Comparison of ENCODE assay signal across 11 cellular contexts in genomic region chr10:69479241-69479730, GRCh38. TPM values are rescaled to one million over a fixed set of nuclear protein-coding genes. Genes with fewer than 3 reads are reported as not detected.
DNase-seq lines count a peak whose midpoint lies in the region; ATAC-seq and TF ChIP-seq lines count a peak whose summit lies in the region.
"Had no signal": no experiment of that assay in that cellular context is flagged by ENCODE, and none has a peak within 500 bp of the region (broad histone marks: within the 10 kb centered on the region; RNA-seq: fewer than 3 reads in every experiment).

No MANE protein-coding gene starts in this region.

- H3K9ac ChIP-seq in BLaER1, result peak overlapping the region; percentile 64; the same call in 1 of the 2 replicates

- 20% methylated on average over 5 of the region's 5 CpGs for WGBS in esophagus muscularis mucosa

- TF ChIP-seq CTCF in esophagus muscularis mucosa (IDR thresholded peaks at IDR 0.05), result no peak
- TF ChIP-seq CTCF in osteoblast (IDR thresholded peaks at IDR 0.05; ENCODE audit: extremely low read depth, low read depth, low read length), result no peak

- H3K27ac ChIP-seq in BLaER1 (peak overlapping the region; percentile 80), esophagus muscularis mucosa (replicated peaks in 1 of 4) (peak overlapping the region; percentile 85 to 92 (median 90)), osteoblast (ENCODE audit: low read depth, low read length) (peak overlapping the region; percentile 21)

- no peak for ATAC-seq in GM21576 (IDR thresholded peaks at IDR 0.05; ENCODE audit: unreplicated experiment)
- ATAC-seq in GM21390 (IDR thresholded peaks at IDR 0.05; ENCODE audit: unreplicated experiment), result no peak
- ATAC-seq: stimulated activated naive B cell treated with anti-CD40 and anti-IgM and Interleukin-4, amounts not matched to agents 10 μg/mL and 1 μg/mL and 100 μg/mL, for 72 hours had no signal

- H3K27me3 Mint-ChIP-seq in activated T-helper 1 cell treated with anti-CD3 and anti-CD28 coated beads, Interleukin-12 subunit alpha, Interleukin-12 subunit beta, Interleukin-2, Interleukin-4 antibody, amounts not matched to agents 30 ng/mL and 10 ng/mL and 1 ng/mL, durations not matched to agents 14 hours and 24 hours and 36 hours (ENCODE audit: insufficient read depth), result peaks cover 7% of the 10 kb centered on the region
- H3K27me3 Mint-ChIP-seq: CD4-positive, alpha-beta T cell had no signal

- H3K4me3 Mint-ChIP-seq in activated T-helper 1 cell treated with anti-CD3 and anti-CD28 coated beads, Interleukin-12 subunit alpha, Interleukin-12 subunit beta, Interleukin-2, Interleukin-4 antibody, amounts not matched to agents 30 ng/mL and 10 ng/mL and 1 ng/mL, durations not matched to agents 14 hours and 24 hours and 36 hours, result no peak overlapping the region
- H3K4me3 Mint-ChIP-seq: CD4-positive, alpha-beta T cell; stimulated activated naive B cell treated with anti-CD40 and anti-IgM and Interleukin-4, amounts not matched to agents 10 μg/mL and 1 μg/mL and 100 μg/mL, for 72 hours had no signal

- H3K4me1 ChIP-seq in BLaER1 (peaks cover 49% of the 10 kb centered on the region), esophagus muscularis mucosa (peaks cover 85 to 100% (median 99%) of the 10 kb centered on the region in 4 donors), osteoblast (ENCODE audit: insufficient read depth, low read length) (peaks cover 36% of the 10 kb centered on the region)

- TF ChIP-seq POLR2A in esophagus muscularis mucosa (IDR thresholded peaks at IDR 0.05; ENCODE audit: low read depth), result no peak

- no peak overlapping the region for H3K4me3 ChIP-seq in BLaER1
- no peak overlapping the region for H3K4me3 ChIP-seq in esophagus muscularis mucosa
- H3K4me3 ChIP-seq in osteoblast (ENCODE audit: insufficient read depth, low read length), result no peak overlapping the region

- H3K4me1 Mint-ChIP-seq in activated T-helper 1 cell treated with anti-CD3 and anti-CD28 coated beads, Interleukin-12 subunit alpha, Interleukin-12 subunit beta, Interleukin-2, Interleukin-4 antibody, amounts not matched to agents 30 ng/mL and 10 ng/mL and 1 ng/mL, durations not matched to agents 14 hours and 24 hours and 36 hours (ENCODE audit: low read depth), result no peaks in the 10 kb centered on the region

- no peak overlapping the region for H3K27ac Mint-ChIP-seq in activated T-helper 1 cell treated with anti-CD3 and anti-CD28 coated beads, Interleukin-12 subunit alpha, Interleukin-12 subunit beta, Interleukin-2, Interleukin-4 antibody, amounts not matched to agents 30 ng/mL and 10 ng/mL and 1 ng/mL, durations not matched to agents 14 hours and 24 hours and 36 hours
- H3K27ac Mint-ChIP-seq: CD4-positive, alpha-beta T cell; stimulated activated naive B cell treated with anti-CD40 and anti-IgM and Interleukin-4, amounts not matched to agents 10 μg/mL and 1 μg/mL and 100 μg/mL, for 72 hours had no signal

- peak overlapping the region; percentile 76 for H3K4me2 ChIP-seq in BLaER1
- no peak overlapping the region for H3K4me2 ChIP-seq in osteoblast (ENCODE audit: insufficient read depth, low read length)

- H3K27me3 ChIP-seq in BLaER1, result no peaks in the 10 kb centered on the region
- H3K27me3 ChIP-seq in esophagus muscularis mucosa, result no peaks in the 10 kb centered on the region
- H3K27me3 ChIP-seq in osteoblast (ENCODE audit: insufficient read depth, low read length), result no peaks in the 10 kb centered on the region

- DNase-seq in NCI-H69 (lab: John Stamatoyannopoulos, UW), result peak; percentile 93
- DNase-seq in esophagus muscularis mucosa (ENCODE audit: extremely low spot score), result no peak
- DNase-seq in osteoblast (ENCODE audit: insufficient read length, low spot score, missing footprints), result peak; percentile 63
- DNase-seq in activated T-helper 1 cell treated with anti-CD3 and anti-CD28 coated beads, Interleukin-12 subunit alpha, Interleukin-12 subunit beta, Interleukin-2, Interleukin-4 antibody, amounts not matched to agents 30 ng/mL and 10 ng/mL and 1 ng/mL, durations not matched to agents 14 hours and 24 hours and 36 hours (ENCODE audit: low spot score), result no peak
- DNase-seq in glomerular visceral epithelial cell (ENCODE audit: extremely low spot score), result no peak
- DNase-seq: CD4-positive, alpha-beta T cell; NCI-H345; stimulated activated naive B cell treated with anti-CD40 and anti-IgM and Interleukin-4, amounts not matched to agents 10 μg/mL and 1 μg/mL and 100 μg/mL, for 72 hours had no signal

- H3K9me3 ChIP-seq in BLaER1 (no peaks in the 10 kb centered on the region), esophagus muscularis mucosa (no peaks in the 10 kb centered on the region), osteoblast (ENCODE audit: low read depth, low read length) (no peaks in the 10 kb centered on the region)

- H3K36me3 ChIP-seq in BLaER1 (no peaks in the 10 kb centered on the region), esophagus muscularis mucosa (peaks cover 0 to 3% (median under 1%) of the 10 kb centered on the region in 4 donors), osteoblast (ENCODE audit: insufficient read depth, low read length) (no peaks in the 10 kb centered on the region)

- H3K36me3 Mint-ChIP-seq in activated T-helper 1 cell treated with anti-CD3 and anti-CD28 coated beads, Interleukin-12 subunit alpha, Interleukin-12 subunit beta, Interleukin-2, Interleukin-4 antibody, amounts not matched to agents 30 ng/mL and 10 ng/mL and 1 ng/mL, durations not matched to agents 14 hours and 24 hours and 36 hours (ENCODE audit: low read depth), result no peaks in the 10 kb centered on the region
- H3K36me3 Mint-ChIP-seq: stimulated activated naive B cell treated with anti-CD40 and anti-IgM and Interleukin-4, amounts not matched to agents 10 μg/mL and 1 μg/mL and 100 μg/mL, for 72 hours had no signal

- H2AFZ ChIP-seq in osteoblast (ENCODE audit: low read length), result peak overlapping the region; percentile 17

- intact Hi-C loops in esophagus muscularis mucosa (cut with DNase I), result no loop called here
- intact Hi-C loops in activated T-helper 1 cell treated with anti-CD3 and anti-CD28 coated beads, Interleukin-12 subunit alpha, Interleukin-12 subunit beta, Interleukin-2, Interleukin-4 antibody, amounts not matched to agents 30 ng/mL and 10 ng/mL and 1 ng/mL, durations not matched to agents 14 hours and 24 hours and 36 hours (cut with micrococcal nuclease), result no loop called here

- H3K79me2 ChIP-seq in osteoblast (ENCODE audit: insufficient read depth, low read length), result no peaks in the 10 kb centered on the region

- no peaks in the 10 kb centered on the region for H3K9me3 Mint-ChIP-seq in activated T-helper 1 cell treated with anti-CD3 and anti-CD28 coated beads, Interleukin-12 subunit alpha, Interleukin-12 subunit beta, Interleukin-2, Interleukin-4 antibody, amounts not matched to agents 30 ng/mL and 10 ng/mL and 1 ng/mL, durations not matched to agents 14 hours and 24 hours and 36 hours
- H3K9me3 Mint-ChIP-seq: CD4-positive, alpha-beta T cell; stimulated activated naive B cell treated with anti-CD40 and anti-IgM and Interleukin-4, amounts not matched to agents 10 μg/mL and 1 μg/mL and 100 μg/mL, for 72 hours had no signal

- H4K20me1 ChIP-seq in BLaER1 (no peaks in the 10 kb centered on the region), osteoblast (ENCODE audit: insufficient read depth, low read length) (no peaks in the 10 kb centered on the region)

- TF ChIP-seq EP300 in esophagus muscularis mucosa (IDR thresholded peaks at IDR 0.05), result no peak

RNA-seq across cellular contexts. Expression of gene TSPAN15, which starts 28.0 kb away (rescaled TPM):
- total RNA-seq in esophagus muscularis mucosa, result 10 to 100 TPM; 40.3 to 59.4 (median 53.5) TPM
- 0.59 and 0.72 TPM in 2 replicates for total RNA-seq in osteoblast
- 1.6 and 2.7 TPM in 2 replicates for total RNA-seq in activated T-helper 1 cell treated with anti-CD3 and anti-CD28 coated beads, Interleukin-12 subunit alpha, Interleukin-12 subunit beta, Interleukin-2, Interleukin-4 antibody, amounts not matched to agents 30 ng/mL and 10 ng/mL and 1 ng/mL, durations not matched to agents 14 hours and 24 hours and 36 hours

Comparison
In these comparisons a context has a peak if more than half of its experiments do, and no peak if none do; other contexts are left out.
1. H3K27ac ChIP-seq: peak in every context shown above with its lines; median percentile 90 in esophagus muscularis mucosa; 80 in BLaER1; 21 in osteoblast.
2. DNase-seq: peak in NCI-H69 (single experiment) and osteoblast (single experiment); none in esophagus muscularis mucosa (single experiment), activated T-helper 1 cell treated with anti-CD3 and anti-CD28 coated beads, Interleukin-12 subunit alpha, Interleukin-12 subunit beta, Interleukin-2, Interleukin-4 antibody, amounts not matched to agents 30 ng/mL and 10 ng/mL and 1 ng/mL, durations not matched to agents 14 hours and 24 hours and 36 hours (single experiment) and glomerular visceral epithelial cell (single experiment).
3. RNA of gene TSPAN15, which starts 28.0 kb away (total RNA-seq): 40.3 to 59.4 TPM in esophagus muscularis mucosa; 1.6 to 2.7 TPM in activated T-helper 1 cell treated with anti-CD3 and anti-CD28 coated beads, Interleukin-12 subunit alpha, Interleukin-12 subunit beta, Interleukin-2, Interleukin-4 antibody, amounts not matched to agents 30 ng/mL and 10 ng/mL and 1 ng/mL, durations not matched to agents 14 hours and 24 hours and 36 hours and 0.59 to 0.72 TPM in osteoblast; every median in the first group is over 10 times any median in the second.